Comparison of ENCODE assay signal across 1 cellular context in the genomic region with DNA sequence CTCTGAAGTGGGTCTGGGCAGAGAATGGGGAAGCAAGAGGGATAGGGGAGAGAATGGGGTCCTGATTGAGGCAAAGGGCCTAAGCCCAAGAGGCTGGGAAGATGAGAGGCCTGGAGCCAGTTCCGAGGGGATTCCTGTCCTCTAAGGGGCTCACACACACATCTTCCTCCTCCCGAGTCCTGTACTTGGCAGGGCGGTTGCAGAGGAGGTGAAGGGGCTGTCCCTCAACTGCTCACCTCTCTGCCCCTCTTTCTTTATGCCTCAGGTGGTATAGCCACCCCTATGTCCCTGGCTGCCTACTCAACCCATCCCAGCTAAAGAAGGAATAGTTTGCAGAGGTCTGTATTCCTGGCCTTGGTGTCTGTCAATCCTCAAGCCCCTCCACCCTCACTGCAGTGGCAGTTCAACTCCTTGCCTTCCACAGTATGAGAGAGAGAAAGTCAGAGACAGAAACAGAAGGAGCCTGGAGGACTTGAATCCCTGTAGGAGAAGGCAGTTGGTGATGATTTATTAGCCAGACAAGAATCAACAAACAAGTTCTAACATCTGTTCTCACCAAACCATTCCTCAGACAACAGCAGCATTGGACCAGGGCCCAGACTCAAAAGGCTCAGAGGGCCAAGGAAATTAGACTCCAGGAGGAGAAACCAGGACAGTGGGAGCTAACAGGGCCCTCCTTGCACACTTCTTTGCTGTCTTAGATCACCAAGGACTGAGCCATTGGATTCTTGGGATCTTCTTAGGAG.
TF ChIP-seq lines count a peak whose summit lies in the region.

No MANE protein-coding gene starts in this region.

TF ChIP-seq in SK-N-SH treated with all-trans-retinoic acid at 6 μM for 48 hours, 23 proteins besides CTCF, POLR2A, EP300 and RAD21 (continued from another document):
- TF ChIP-seq CSRNP3 (CRISPR knock-in tag; IDR thresholded peaks at IDR 0.05): no peak
- no peak for TF ChIP-seq GLIS3 (CRISPR knock-in tag; IDR thresholded peaks at IDR 0.05)
- TF ChIP-seq PPARA (CRISPR knock-in tag; IDR thresholded peaks at IDR 0.05; ENCODE audit: borderline replicate concordance): no peak
- no peak for TF ChIP-seq TSHZ2 (CRISPR knock-in tag; IDR thresholded peaks at IDR 0.05)
- TF ChIP-seq ZFP30 (CRISPR knock-in tag; IDR thresholded peaks at IDR 0.05): no peak
- no peak for TF ChIP-seq OSR1 (CRISPR knock-in tag; IDR thresholded peaks at IDR 0.05)
